Comparison of ENCODE assay signal across 16 cellular contexts in genomic region chr6:133724726-133725125, GRCh38.
DNase-seq lines count a peak whose midpoint lies in the region; ATAC-seq and TF ChIP-seq lines count a peak whose summit lies in the region.
"Had no signal": no experiment of that assay in that cellular context is flagged by ENCODE, and none has a peak within 500 bp of the region (broad histone marks: within the 10 kb centered on the region; RNA-seq: fewer than 3 reads in every experiment).

No MANE protein-coding gene starts in this region.

- no peak overlapping the region for H3K4me2 ChIP-seq in fibroblast of lung (ENCODE audit: extremely low read depth, insufficient read depth, low read length)
- H3K4me2 ChIP-seq: BLaER1 treated with 17β-estradiol and CSF1 and Interleukin-3, amounts not matched to agents 10 nM and 100 nM had no signal

- no peak for TF ChIP-seq CTCF in fibroblast of lung (conservative IDR thresholded peaks at IDR 0.05 in 1 of 2, IDR thresholded peaks at IDR 0.05 in 1 of 2; ENCODE audit: low read depth in 1 of 2, low read length in 2 of 2)

- POLR2A ChIA-PET in activated CD4-positive, alpha-beta T cell treated with anti-CD3 and anti-CD28 coated beads, Interleukin-2, amount 10 ng/mL, durations not matched to agents 7 days and 5 days (lab: Charles Lee): no interaction called here

- no peak overlapping the region for H3K27ac ChIP-seq in fibroblast of lung (ENCODE audit: insufficient read depth, low read length)
- H3K27ac ChIP-seq: BLaER1 treated with 17β-estradiol and CSF1 and Interleukin-3, amounts not matched to agents 10 nM and 100 nM; prostate gland; thoracic aorta had no signal

- no peak overlapping the region for H3K9ac ChIP-seq in fibroblast of lung (ENCODE audit: insufficient read depth, low read length)
- H3K9ac ChIP-seq: BLaER1 treated with 17β-estradiol and CSF1 and Interleukin-3, amounts not matched to agents 10 nM and 100 nM had no signal

- no peak for ATAC-seq in activated T-cell treated with anti-CD3 and anti-CD28 coated beads, Interleukin-2, amount 50 U/mL, for 72 hours (replicated peaks in 1 of 2)
- ATAC-seq in GM19463 (IDR thresholded peaks at IDR 0.05; ENCODE audit: unreplicated experiment): no peak
- ATAC-seq: activated CD4-positive, CD25-positive, alpha-beta regulatory T cell treated with anti-CD3 and anti-CD28 coated beads, Interleukin-2, amount 50 U/mL, for 24 hours; natural killer cell had no signal

- H3K9me3 Mint-ChIP-seq in activated T-cell treated with anti-CD3 and anti-CD28 coated beads, Interleukin-2, amount 50 U/mL, for 72 hours: peaks cover 0 to 4% of the 10 kb centered on the region in 2 donors
- peaks cover 5% of the 10 kb centered on the region for H3K9me3 Mint-ChIP-seq in activated CD4-positive, alpha-beta T cell treated with anti-CD3 and anti-CD28 coated beads, Interleukin-2, amount 10 ng/mL, durations not matched to agents 7 days and 5 days

- H3K4me3 ChIP-seq in fibroblast of lung (replicated peaks in 1 of 4; ENCODE audit: control extremely low read depth in 1 of 4, insufficient read depth in 1 of 4, low read depth in 3 of 4, low read length in 4 of 4): no peak overlapping the region
- H3K4me3 ChIP-seq: BLaER1 treated with 17β-estradiol and CSF1 and Interleukin-3, amounts not matched to agents 10 nM and 100 nM; prostate gland; thoracic aorta had no signal

- H4K20me1 ChIP-seq in fibroblast of lung (ENCODE audit: control insufficient read depth, extremely low read depth, insufficient read depth, low read length): no peaks in the 10 kb centered on the region
- H4K20me1 ChIP-seq: BLaER1 treated with 17β-estradiol and CSF1 and Interleukin-3, amounts not matched to agents 10 nM and 100 nM had no signal

- H3K27ac Mint-ChIP-seq in activated T-cell treated with anti-CD3 and anti-CD28 coated beads, Interleukin-2, amount 50 U/mL, for 72 hours: no peak overlapping the region
- no peak overlapping the region for H3K27ac Mint-ChIP-seq in activated CD4-positive, alpha-beta T cell treated with anti-CD3 and anti-CD28 coated beads, Interleukin-2, amount 10 ng/mL, durations not matched to agents 7 days and 5 days
- H3K27ac Mint-ChIP-seq: natural killer cell had no signal

- no peaks in the 10 kb centered on the region for H3K9me3 ChIP-seq in fibroblast of lung (ENCODE audit: control insufficient read depth, insufficient read depth, low read depth, low read length)
- H3K9me3 ChIP-seq: prostate gland had no signal

- CTCF ChIA-PET in activated CD4-positive, alpha-beta T cell treated with anti-CD3 and anti-CD28 coated beads, Interleukin-2, amount 10 ng/mL, durations not matched to agents 7 days and 5 days (lab: Charles Lee): no interaction called here

- H3K4me3 Mint-ChIP-seq in activated T-cell treated with anti-CD3 and anti-CD28 coated beads, Interleukin-2, amount 50 U/mL, for 72 hours: no peak overlapping the region
- no peak overlapping the region for H3K4me3 Mint-ChIP-seq in activated CD4-positive, alpha-beta T cell treated with anti-CD3 and anti-CD28 coated beads, Interleukin-2, amount 10 ng/mL, durations not matched to agents 7 days and 5 days
- H3K4me3 Mint-ChIP-seq: natural killer cell had no signal

- H2AFZ ChIP-seq in fibroblast of lung (ENCODE audit: low read length): peak overlapping the region; percentile 31

- peaks cover 7% of the 10 kb centered on the region for H3K27me3 Mint-ChIP-seq in activated T-cell treated with anti-CD3 and anti-CD28 coated beads, Interleukin-2, amount 50 U/mL, for 72 hours (ENCODE audit: low read depth)
- H3K27me3 Mint-ChIP-seq in activated CD4-positive, alpha-beta T cell treated with anti-CD3 and anti-CD28 coated beads, Interleukin-2, amount 10 ng/mL, durations not matched to agents 7 days and 5 days: no peaks in the 10 kb centered on the region

- no peaks in the 10 kb centered on the region for H3K36me3 ChIP-seq in fibroblast of lung (ENCODE audit: control insufficient read depth, insufficient read depth, low read length)
- H3K36me3 ChIP-seq: BLaER1 treated with 17β-estradiol and CSF1 and Interleukin-3, amounts not matched to agents 10 nM and 100 nM; prostate gland; thoracic aorta had no signal

- no peaks in the 10 kb centered on the region for H3K27me3 ChIP-seq in fibroblast of lung (ENCODE audit: control insufficient read depth, insufficient read depth, low read length)
- H3K27me3 ChIP-seq: BLaER1 treated with 17β-estradiol and CSF1 and Interleukin-3, amounts not matched to agents 10 nM and 100 nM had no signal

- H3K4me1 Mint-ChIP-seq in activated T-cell treated with anti-CD3 and anti-CD28 coated beads, Interleukin-2, amount 50 U/mL, for 72 hours (ENCODE audit: low read depth): no peaks in the 10 kb centered on the region
- no peaks in the 10 kb centered on the region for H3K4me1 Mint-ChIP-seq in activated CD4-positive, alpha-beta T cell treated with anti-CD3 and anti-CD28 coated beads, Interleukin-2, amount 10 ng/mL, durations not matched to agents 7 days and 5 days
- H3K4me1 Mint-ChIP-seq: natural killer cell had no signal

- peak; percentile 84 for DNase-seq in ELR (ENCODE audit: low read depth)
- DNase-seq in RPMI7951 (ENCODE audit: low read depth): peak; percentile 51
- peak in 1 of 2 donors; percentile 71 for DNase-seq in fibroblast of lung (ENCODE audit: low read depth in 2 of 2)
- peak; percentile 18 for DNase-seq in renal cortical epithelial cell (ENCODE audit: low read depth)
- DNase-seq in activated T-cell treated with anti-CD3 and anti-CD28 coated beads, Interleukin-2, amount 50 U/mL, for 72 hours: no peak
- no peak for DNase-seq in activated CD4-positive, alpha-beta T cell treated with anti-CD3 and anti-CD28 coated beads, Interleukin-2, amount 10 ng/mL, durations not matched to agents 7 days and 5 days
- DNase-seq: DMS79, glutamatergic neuron, natural killer cell, NCI-H2029, NCI-H510A had no signal

- H3K79me2 ChIP-seq in fibroblast of lung (ENCODE audit: control insufficient read depth, insufficient read depth, low read length): no peaks in the 10 kb centered on the region

- H3K36me3 Mint-ChIP-seq in activated T-cell treated with anti-CD3 and anti-CD28 coated beads, Interleukin-2, amount 50 U/mL, for 72 hours (ENCODE audit: insufficient read depth in 2 of 2): no peaks in the 10 kb centered on the region
- H3K36me3 Mint-ChIP-seq in activated CD4-positive, alpha-beta T cell treated with anti-CD3 and anti-CD28 coated beads, Interleukin-2, amount 10 ng/mL, durations not matched to agents 7 days and 5 days (ENCODE audit: low read depth): no peaks in the 10 kb centered on the region

- no peaks in the 10 kb centered on the region for H3K4me1 ChIP-seq in fibroblast of lung (ENCODE audit: control insufficient read depth, extremely low read depth, insufficient read depth, low read length)
- H3K4me1 ChIP-seq: BLaER1 treated with 17β-estradiol and CSF1 and Interleukin-3, amounts not matched to agents 10 nM and 100 nM; prostate gland had no signal

Comparison
In these comparisons a context has a peak if more than half of its experiments do, and no peak if none do; other contexts are left out.
1. DNase-seq: peak in ELR (single experiment), RPMI7951 (single experiment) and renal cortical epithelial cell (single experiment); none in activated T-cell treated with anti-CD3 and anti-CD28 coated beads, Interleukin-2, amount 50 U/mL, for 72 hours (0 of 2) and activated CD4-positive, alpha-beta T cell treated with anti-CD3 and anti-CD28 coated beads, Interleukin-2, amount 10 ng/mL, durations not matched to agents 7 days and 5 days (single experiment).